ENCODE assay signal across 22 cellular contexts in genomic region chr9:129122133-129122532, GRCh38. TPM values are rescaled to one million over a fixed set of nuclear protein-coding genes. Genes with fewer than 3 reads are reported as not detected.
DNase-seq lines count a peak whose midpoint lies in the region; ATAC-seq, FAIRE-seq and TF ChIP-seq lines count a peak whose summit lies in the region.
"Had no signal": no experiment of that assay in that cellular context is flagged by ENCODE, and none has a peak within 500 bp of the region (broad histone marks: within the 10 kb centered on the region; RNA-seq: fewer than 3 reads in every experiment).

No MANE protein-coding gene starts in this region.

- H3K27me3 ChIP-seq in K562 (ENCODE audit: control insufficient read depth in 2 of 2, insufficient read depth in 2 of 2, low read length in 2 of 2), result no peaks in the 10 kb centered on the region
- no peaks in the 10 kb centered on the region for H3K27me3 ChIP-seq in neuronal stem cell (ENCODE audit: control insufficient read depth in 3 of 3, insufficient read depth in 3 of 3, low read depth in 1 of 3, low read length in 3 of 3)
- no peaks in the 10 kb centered on the region for H3K27me3 ChIP-seq in WERI-Rb-1 (ENCODE audit: insufficient read depth, low read depth, severe bottlenecking)
- H3K27me3 ChIP-seq: BLaER1 treated with 17β-estradiol and CSF1 and Interleukin-3, amounts not matched to agents 10 nM and 100 nM; MG63; Peyer's patch had no signal

- no peak overlapping the region for H3K23ac ChIP-seq in neuronal stem cell (ENCODE audit: low read depth, low read length, poor library complexity)

- peaks cover 19% of the 10 kb centered on the region for H3K79me2 ChIP-seq in K562 (ENCODE audit: control insufficient read depth, insufficient read depth, low read length)

- H3K4me2 ChIP-seq in K562 (ENCODE audit: insufficient read depth, low read length) (no peak overlapping the region), neuronal stem cell (ENCODE audit: insufficient read depth, low read length, poor library complexity, severe bottlenecking) (peak overlapping the region; percentile 3)
- H3K4me2 ChIP-seq: BLaER1 treated with 17β-estradiol and CSF1 and Interleukin-3, amounts not matched to agents 10 nM and 100 nM had no signal

- H2AFZ ChIP-seq in K562 (ENCODE audit: low read depth, low read length), result no peak overlapping the region
- H2AFZ ChIP-seq in neuronal stem cell (ENCODE audit: low read length), result no peak overlapping the region

- TF ChIP-seq POLR2A in K562 (conservative IDR thresholded peaks at IDR 0.05), result no peak

- ATAC-seq in WTC11 (no peak), K562 (no peak), GM19452 (IDR thresholded peaks at IDR 0.05; ENCODE audit: unreplicated experiment) (no peak)
- ATAC-seq: CD8-positive, alpha-beta T cell had no signal

- H3K18ac ChIP-seq in neuronal stem cell (ENCODE audit: low read length), result no peak overlapping the region

- no peak for FAIRE-seq in K562 (lab: Jason Lieb, UNC)
- FAIRE-seq: GM12891, H54 had no signal

- H3K9ac ChIP-seq in K562 (ENCODE audit: insufficient read depth in 1 of 2, low read depth in 2 of 2, low read length in 2 of 2) (no peak overlapping the region), neuronal stem cell (ENCODE audit: low read depth, low read length, poor library complexity) (no peak overlapping the region)

- peaks cover 7% of the 10 kb centered on the region for H3K79me1 ChIP-seq in neuronal stem cell (ENCODE audit: low read depth, low read length)

- H3K27ac Mint-ChIP-seq in WTC11, result no peak overlapping the region
- H3K27ac Mint-ChIP-seq: CD8-positive, alpha-beta T cell had no signal

- CTCF ChIA-PET in WTC11 (lab: Charles Lee), result interaction anchor here (0.9 to 2.4 kb wide), 5 partner anchors 10 to 94 kb away, joined by 3 to 12 read pairs (median 4); partner anchors contain the start of gene SH3GLB2
- CTCF ChIA-PET in K562 (lab: Yijun Ruan, JAX; ENCODE audit: low intra/inter-chr PET ratio), result no interaction called here

- no peaks in the 10 kb centered on the region for H3K9me3 ChIP-seq in K562 (replicated peaks; ENCODE audit: control insufficient read depth, insufficient read depth, low read depth, low read length)
- no peaks in the 10 kb centered on the region for H3K9me3 ChIP-seq in neuronal stem cell (replicated peaks in 1 of 2; ENCODE audit: control insufficient read depth in 2 of 2, insufficient read depth in 1 of 2, low read depth in 1 of 2, low read length in 2 of 2)
- no peaks in the 10 kb centered on the region for H3K9me3 ChIP-seq in WERI-Rb-1 (ENCODE audit: severe bottlenecking)
- H3K9me3 ChIP-seq: BLaER1 treated with 17β-estradiol and CSF1 and Interleukin-3, amounts not matched to agents 10 nM and 100 nM; MG63; Peyer's patch had no signal

- peaks cover 16% of the 10 kb centered on the region for H3K4me1 Mint-ChIP-seq in WTC11

- WGBS in K562 (ENCODE audit: insufficient coverage, low coverage, missing lambda C conversion rate), result 100% methylated on average over 1 of the region's 1 CpG
- no CpG with 5 or more reads among the region's 1 CpG for WGBS in neuronal stem cell (ENCODE audit: extremely low coverage in 2 of 2, insufficient read length in 2 of 2, insufficient replicate concordance in 1 of 2), 2 donors

- H3K9me1 ChIP-seq in K562 (ENCODE audit: control insufficient read depth, insufficient read depth, low read length), result no peaks in the 10 kb centered on the region

- no peaks in the 10 kb centered on the region; a peak in 2 of 5 replicates for H3K4me1 ChIP-seq in K562 (replicated peaks in 1 of 2; ENCODE audit: control insufficient read depth in 2 of 2, insufficient read depth in 2 of 2, low read length in 2 of 2)
- H3K4me1 ChIP-seq in neuronal stem cell (ENCODE audit: control insufficient read depth in 2 of 2, insufficient read depth in 1 of 2, low read depth in 1 of 2, low read length in 2 of 2), result peaks cover 8 to 9% of the 10 kb centered on the region in 2 donors
- H3K4me1 ChIP-seq: Peyer's patch had no signal

- H3K36me3 ChIP-seq in K562 (ENCODE audit: control insufficient read depth, insufficient read depth, low read length) (peaks cover 55% of the 10 kb centered on the region), neuronal stem cell (replicated peaks in 1 of 2; ENCODE audit: control insufficient read depth in 2 of 2, insufficient read depth in 2 of 2, low read length in 2 of 2) (peaks cover 17 to 47% of the 10 kb centered on the region in 2 donors), WERI-Rb-1 (peaks cover 58% of the 10 kb centered on the region)

- H2BK15ac ChIP-seq in neuronal stem cell (ENCODE audit: low read length), result no peak overlapping the region

- H2BK12ac ChIP-seq in neuronal stem cell (ENCODE audit: low read length), result no peak overlapping the region

- H3K27ac ChIP-seq in K562 (ENCODE audit: extremely low read depth, low read depth, low read length), result no peak overlapping the region
- no peak overlapping the region for H3K27ac ChIP-seq in neuronal stem cell (replicated peaks; ENCODE audit: low read length)
- H3K27ac ChIP-seq in substantia nigra (ENCODE audit: low read depth, low read length, poor library complexity, severe bottlenecking), result peak overlapping the region; percentile 77
- no peak overlapping the region for H3K27ac ChIP-seq in WERI-Rb-1
- H3K27ac ChIP-seq: HL-60, Peyer's patch had no signal

- H3K36me3 Mint-ChIP-seq in WTC11, result peaks cover 39% of the 10 kb centered on the region

- no peaks in the 10 kb centered on the region for H3K9me3 Mint-ChIP-seq in WTC11
- H3K9me3 Mint-ChIP-seq: CD8-positive, alpha-beta T cell; HFFc6 had no signal

- no peak overlapping the region for H3K4ac ChIP-seq in neuronal stem cell (ENCODE audit: low read length)

- DNase-seq in WTC11 (ENCODE audit: low spot score) (no peak), K562 (ENCODE audit: extremely low read depth in 1 of 4, low spot score in 3 of 4) (no peak), neuronal stem cell (ENCODE audit: low spot score) (no peak), substantia nigra (lab: John Stamatoyannopoulos, UW) (no peak), NCI-H187 (lab: John Stamatoyannopoulos, UW) (no peak), WERI-Rb-1 (no peak)
- DNase-seq: CD8-positive, alpha-beta T cell; DMS53; HFFc6; Karpas-422; NCI-H1092; NCI-H146; NCI-H2081; NCI-H446 treated with DMSO at 0.1 percent for 48 hours; Peyer's patch; Right ventricle myocardium superior had no signal

- H3K4me3 ChIP-seq in K562, result no peak overlapping the region
- no peak overlapping the region for H3K4me3 ChIP-seq in neuronal stem cell (ENCODE audit: low read length in 2 of 2)
- no peak overlapping the region for H3K4me3 ChIP-seq in WERI-Rb-1 (ENCODE audit: low read depth, low read length)
- H3K4me3 ChIP-seq: BLaER1 treated with 17β-estradiol and CSF1 and Interleukin-3, amounts not matched to agents 10 nM and 100 nM; MG63; Peyer's patch had no signal

- no peak overlapping the region for H2AK5ac ChIP-seq in neuronal stem cell (ENCODE audit: low read depth, low read length)

- no TSS peak for BruUV-seq in K562 (replicated peaks; lab: Mats Ljungman, UMichigan)

- no peak for TF ChIP-seq EP300 in K562 (IDR thresholded peaks at IDR 0.05; ENCODE audit: low read length)

- H4K8ac ChIP-seq in neuronal stem cell (ENCODE audit: low read depth, low read length), result no peak overlapping the region

- H4K20me1 ChIP-seq in K562 (replicated peaks; ENCODE audit: control insufficient read depth, insufficient read depth, low read length), result no peaks in the 10 kb centered on the region

- no peak overlapping the region for H2BK120ac ChIP-seq in neuronal stem cell (ENCODE audit: low read depth, low read length)

- no peak for TF ChIP-seq RAD21 in K562 (CRISPR knock-in tag; conservative IDR thresholded peaks at IDR 0.05 in 1 of 2, IDR thresholded peaks at IDR 0.05 in 1 of 2)

- no peak overlapping the region for H3K14ac ChIP-seq in neuronal stem cell (ENCODE audit: low read length)

- no peak overlapping the region for H3K4me3 Mint-ChIP-seq in WTC11
- H3K4me3 Mint-ChIP-seq: CD8-positive, alpha-beta T cell; HFFc6 had no signal

- H3K27me3 Mint-ChIP-seq in WTC11 (ENCODE audit: low read depth), result no peaks in the 10 kb centered on the region

- in situ Hi-C loops in K562 (cut with MboI), result no loop called here

- TF ChIP-seq CTCF in WTC11 (IDR thresholded peaks at IDR 0.05) (no peak), K562 (IDR thresholded peaks at IDR 0.05 in 2 of 3, conservative IDR thresholded peaks at IDR 0.05 in 1 of 3; ENCODE audit: insufficient read depth in 2 of 3, low read depth in 1 of 3, low read length in 3 of 3) (no peak), WERI-Rb-1 (IDR thresholded peaks at IDR 0.05; ENCODE audit: low read depth, low read length) (no peak)

- no peak overlapping the region for H2BK5ac ChIP-seq in neuronal stem cell (ENCODE audit: low read length)

- POLR2A ChIA-PET in WTC11 (lab: Charles Lee), result no interaction called here
- POLR2A ChIA-PET in K562 (lab: Yijun Ruan, JAX), result interaction anchor here (5.2 kb wide), 1 partner anchor 8 kb away, joined by 35 read pairs; no protein-coding TSS in a partner anchor

- intact Hi-C loops in K562 (cut with micrococcal nuclease), result no loop called here

- no peak overlapping the region for H4K91ac ChIP-seq in neuronal stem cell (ENCODE audit: low read depth, low read length, poor library complexity)

RNA-seq across cellular contexts. Expression of gene PTPA, which starts 10.9 kb away (rescaled TPM):
- total RNA-seq in WTC11 (2021), result 181 to 186 TPM (median 186 TPM) in 3 replicates
- total RNA-seq in K562 (2011; cell fraction: chromatin; rRNA removed; ENCODE audit: low replicate concordance), result 42.2 and 97.6 TPM in 2 replicates
- total RNA-seq in K562 (2011; cell fraction: nucleolus; rRNA removed), result 57.8 and 60.5 TPM in 2 replicates
- 50.5 and 57.4 TPM in 2 replicates for total RNA-seq in K562 (2011; cell fraction: nucleoplasm; rRNA removed)
- total RNA-seq in K562 (2014; rRNA removed), result 87.7 and 122 TPM in 2 replicates
- 54.0 and 58.6 TPM in 2 replicates for total RNA-seq in K562 (2014; rRNA removed; fragmentation: Illumina TruSeq; extraction: Trizol)
- total RNA-seq in K562 (2015; rRNA removed; fragmentation: Illumina TruSeq; extraction: Trizol), result 73.0 and 77.4 TPM in 2 replicates
- total RNA-seq in K562 (2021), result 109 and 119 TPM in 2 replicates
- polyA plus RNA-seq in K562 (2011; rRNA removed), result 106 and 121 TPM in 2 replicates
- 85.0 and 104 TPM in 2 replicates for polyA plus RNA-seq in K562 (2011; cell fraction: cytosol; rRNA removed)
- 59.1 and 61.5 TPM in 2 replicates for polyA plus RNA-seq in K562 (2011; cell fraction: nucleus; rRNA removed)
- 76.9 and 94.0 TPM in 2 replicates for polyA plus RNA-seq in K562 (2012)
- polyA plus RNA-seq in K562 (2014; fragmentation: Illumina TruSeq; extraction: Trizol), result 72.6 and 83.7 TPM in 2 replicates
- polyA plus RNA-seq in K562 (2014; fragmentation: Nextera tagmentation; extraction: Ambion mirVana), result 1 to 10 TPM; 1.7 to 3.4 TPM
- 60.6 and 66.3 TPM in 2 replicates for polyA plus RNA-seq in K562 (2014; rRNA removed)
- polyA minus RNA-seq in K562 (2011; rRNA and poly(A)+ RNA removed), result 99.5 and 120 TPM in 2 replicates
- 61.5 and 61.9 TPM in 2 replicates for polyA minus RNA-seq in K562 (2011; cell fraction: cytosol; rRNA and poly(A)+ RNA removed)
- 15.3 and 28.9 TPM in 2 replicates for polyA minus RNA-seq in K562 (2011; cell fraction: nucleus; rRNA and poly(A)+ RNA removed)
- 74.5 TPM for polyA plus RNA-seq in neuronal stem cell (2013, experiment 1 of 2)
- polyA plus RNA-seq in neuronal stem cell (2013, experiment 2 of 2), result 76.7 TPM

RNA-seq across cellular contexts. Expression of gene CRAT, which starts 11.5 kb away (rescaled TPM):
- total RNA-seq in WTC11 (2021) (17.2 to 19.1 TPM (median 17.5 TPM) in 3 replicates), K562 (2014; rRNA removed) (8.2 and 10.1 TPM in 2 replicates), K562 (2014; rRNA removed; fragmentation: Illumina TruSeq; extraction: Trizol) (2.7 and 3.7 TPM in 2 replicates), K562 (2015; rRNA removed; fragmentation: Illumina TruSeq; extraction: Trizol) (4.7 and 4.8 TPM in 2 replicates), K562 (2021) (13.8 and 14.8 TPM in 2 replicates)
- 9.6 and 13.0 TPM in 2 replicates for total RNA-seq in K562 (2011; cell fraction: chromatin; rRNA removed; ENCODE audit: low replicate concordance)
- 6.7 and 10.3 TPM in 2 replicates for total RNA-seq in K562 (2011; cell fraction: nucleolus; rRNA removed)
- 6.0 and 8.1 TPM in 2 replicates for total RNA-seq in K562 (2011; cell fraction: nucleoplasm; rRNA removed)
- polyA plus RNA-seq in K562 (2011; rRNA removed) (5.4 and 9.6 TPM in 2 replicates), K562 (2014; fragmentation: Illumina TruSeq; extraction: Trizol) (7.4 and 11.7 TPM in 2 replicates), K562 (2014; fragmentation: Nextera tagmentation; extraction: Ambion mirVana) (under 1 TPM; 0.20 to 0.67 TPM), K562 (2014; rRNA removed) (6.2 and 6.3 TPM in 2 replicates)
- polyA plus RNA-seq in K562 (2011; cell fraction: cytosol; rRNA removed), result 8.6 and 11.9 TPM in 2 replicates
- polyA plus RNA-seq in K562 (2011; cell fraction: nucleus; rRNA removed), result 12.2 and 15.8 TPM in 2 replicates
- 10.9 and 22.6 TPM in 2 replicates for polyA plus RNA-seq in K562 (2012)
- 5.0 and 5.1 TPM in 2 replicates for polyA minus RNA-seq in K562 (2011; rRNA and poly(A)+ RNA removed)
- polyA minus RNA-seq in K562 (2011; cell fraction: cytosol; rRNA and poly(A)+ RNA removed), result 7.5 and 12.5 TPM in 2 replicates
- 2.2 and 4.3 TPM in 2 replicates for polyA minus RNA-seq in K562 (2011; cell fraction: nucleus; rRNA and poly(A)+ RNA removed)
- polyA plus RNA-seq in neuronal stem cell (2013, experiment 1 of 2), result 12.9 TPM
- polyA plus RNA-seq in neuronal stem cell (2013, experiment 2 of 2), result 12.1 TPM

RNA-seq across cellular contexts. Expression of gene DOLPP1, which starts 41.2 kb away (rescaled TPM):
- total RNA-seq in WTC11 (2021) (30.4 to 35.6 TPM (median 32.7 TPM) in 3 replicates), K562 (2014; rRNA removed) (25.2 and 28.7 TPM in 2 replicates), K562 (2014; rRNA removed; fragmentation: Illumina TruSeq; extraction: Trizol) (16.1 and 20.1 TPM in 2 replicates), K562 (2015; rRNA removed; fragmentation: Illumina TruSeq; extraction: Trizol) (29.8 and 30.5 TPM in 2 replicates), K562 (2021) (37.5 and 39.8 TPM in 2 replicates)
- 25.1 and 61.9 TPM in 2 replicates for total RNA-seq in K562 (2011; cell fraction: chromatin; rRNA removed; ENCODE audit: low replicate concordance)
- 71.3 and 71.4 TPM in 2 replicates for total RNA-seq in K562 (2011; cell fraction: nucleolus; rRNA removed)
- 60.4 and 62.9 TPM in 2 replicates for total RNA-seq in K562 (2011; cell fraction: nucleoplasm; rRNA removed)
- polyA plus RNA-seq in K562 (2011; rRNA removed) (33.4 and 36.2 TPM in 2 replicates), K562 (2014; fragmentation: Illumina TruSeq; extraction: Trizol) (34.6 and 38.7 TPM in 2 replicates), K562 (2014; fragmentation: Nextera tagmentation; extraction: Ambion mirVana) (10 to 100 TPM in 1 of 2 experiments, 1 to 10 TPM in 1; 3.0 to 19.2 TPM), K562 (2014; rRNA removed) (36.5 and 40.5 TPM in 2 replicates)
- 45.2 and 65.3 TPM in 2 replicates for polyA plus RNA-seq in K562 (2011; cell fraction: cytosol; rRNA removed)
- 50.0 and 61.6 TPM in 2 replicates for polyA plus RNA-seq in K562 (2011; cell fraction: nucleus; rRNA removed)
- 21.4 and 22.1 TPM in 2 replicates for polyA plus RNA-seq in K562 (2012)
- polyA minus RNA-seq in K562 (2011; rRNA and poly(A)+ RNA removed), result 19.4 and 20.2 TPM in 2 replicates
- polyA minus RNA-seq in K562 (2011; cell fraction: cytosol; rRNA and poly(A)+ RNA removed), result 11.6 and 13.9 TPM in 2 replicates
- polyA minus RNA-seq in K562 (2011; cell fraction: nucleus; rRNA and poly(A)+ RNA removed), result 9.4 and 14.6 TPM in 2 replicates
- polyA plus RNA-seq in neuronal stem cell (2013, experiment 1 of 2), result 34.9 TPM
- 34.1 TPM for polyA plus RNA-seq in neuronal stem cell (2013, experiment 2 of 2)

RNA-seq across cellular contexts. Expression of gene IER5L, which starts 55.9 kb away (rescaled TPM):
- 4.6 to 5.9 TPM (median 5.1 TPM) in 3 replicates for total RNA-seq in WTC11 (2021)
- total RNA-seq in K562 (2011; cell fraction: chromatin; rRNA removed; ENCODE audit: low replicate concordance), result 0.25 and 1.5 TPM in 2 replicates
- total RNA-seq in K562 (2011; cell fraction: nucleolus; rRNA removed), result 2.9 and 4.7 TPM in 2 replicates
- 1.9 and 2.3 TPM in 2 replicates for total RNA-seq in K562 (2011; cell fraction: nucleoplasm; rRNA removed)
- total RNA-seq in K562 (2014; rRNA removed), result 11.9 and 13.6 TPM in 2 replicates
- 0.19 and 0.22 TPM in 2 replicates for total RNA-seq in K562 (2014; rRNA removed; fragmentation: Illumina TruSeq; extraction: Trizol)
- 0.76 and 1.3 TPM in 2 replicates for total RNA-seq in K562 (2015; rRNA removed; fragmentation: Illumina TruSeq; extraction: Trizol)
- total RNA-seq in K562 (2021), result 4.9 and 5.7 TPM in 2 replicates
- polyA plus RNA-seq in K562 (2011; rRNA removed), result 0.52 and 1.6 TPM in 2 replicates
- 2.4 and 5.6 TPM in 2 replicates for polyA plus RNA-seq in K562 (2011; cell fraction: cytosol; rRNA removed)
- polyA plus RNA-seq in K562 (2011; cell fraction: nucleus; rRNA removed), result 4.3 and 4.5 TPM in 2 replicates
- 1.6 and 2.5 TPM in 2 replicates for polyA plus RNA-seq in K562 (2012)
- 0.25 and 0.29 TPM in 2 replicates for polyA plus RNA-seq in K562 (2014; fragmentation: Illumina TruSeq; extraction: Trizol)
- polyA plus RNA-seq in K562 (2014; fragmentation: Nextera tagmentation; extraction: Ambion mirVana), result under 1 TPM; 0.14 to 0.18 TPM
- 4.0 and 4.7 TPM in 2 replicates for polyA plus RNA-seq in K562 (2014; rRNA removed)
- 0.32 and 0.48 TPM in 2 replicates for polyA minus RNA-seq in K562 (2011; rRNA and poly(A)+ RNA removed)
- polyA minus RNA-seq in K562 (2011; cell fraction: cytosol; rRNA and poly(A)+ RNA removed), result 1.7 and 3.7 TPM in 2 replicates
- polyA minus RNA-seq in K562 (2011; cell fraction: nucleus; rRNA and poly(A)+ RNA removed), result 3.2 and 4.7 TPM in 2 replicates
- polyA plus RNA-seq in neuronal stem cell (2013, experiment 1 of 2), result 15.9 TPM
- 15.2 TPM for polyA plus RNA-seq in neuronal stem cell (2013, experiment 2 of 2)

Comparison
In these comparisons a context has a peak if more than half of its experiments do, and no peak if none do; other contexts are left out.
1. Of the 49 proteins assayed by ChIP-seq in both K562 and WTC11: peak only in K562: none; only in WTC11: none; in both: ZNF121; in neither: 48.